ENCODE assay signal across 29 cellular contexts in the genomic region with DNA sequence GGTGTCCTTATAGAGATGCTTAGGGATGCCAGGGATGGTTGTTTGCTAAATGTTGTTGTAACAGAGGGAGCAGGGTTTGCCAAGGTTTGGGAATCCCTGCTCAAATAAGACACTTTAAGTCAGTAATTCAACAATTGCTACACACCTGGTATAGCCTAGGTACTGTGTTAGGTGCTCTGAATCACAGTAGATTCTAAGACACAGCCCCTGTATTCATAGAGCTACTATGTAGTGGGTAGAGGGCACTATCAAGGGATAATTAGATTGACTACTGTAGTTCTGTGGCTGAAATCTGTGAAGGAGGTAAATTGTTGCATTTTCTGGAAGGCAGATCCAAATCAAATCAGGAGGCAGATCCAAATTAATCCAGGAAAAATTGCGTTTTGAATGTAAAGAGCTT.
"Had no signal": no experiment of that assay in that cellular context is flagged by ENCODE, and none has a peak within 500 bp of the region (broad histone marks: within the 10 kb centered on the region; RNA-seq: fewer than 3 reads in every experiment).

No MANE protein-coding gene starts in this region.

- ATAC-seq: esophagus mucosa; left colon; naive thymus-derived CD8-positive, alpha-beta T cell; sciatic nerve; stimulated activated memory B cell treated with anti-CD40 and anti-IgM and Interleukin-4, amounts not matched to agents 10 μg/mL and 1 μg/mL and 100 μg/mL, for 72 hours; stimulated activated naive CD8-positive, alpha-beta T cell treated with anti-CD3 and anti-CD28 coated beads, Interleukin-15, amount 100 ng/mL, for 72 hours; upper lobe of right lung had no signal

- H3K4me1 ChIP-seq: ascending aorta, upper lobe of right lung had no signal

- DNase-seq: activated CD4-positive, alpha-beta memory T cell treated with anti-CD3 and anti-CD28 coated beads for 36 hours; activated CD4-positive, alpha-beta T cell treated with anti-CD3 and anti-CD28 coated beads, Interleukin-2, amount 10 ng/mL, durations not matched to agents 24 days and 14 days; activated CD4-positive, CD25-positive, alpha-beta regulatory T cell treated with anti-CD3 and anti-CD28 coated beads, Interleukin-2, amount 50 U/mL, for 72 hours; activated CD8-positive, alpha-beta memory T cell treated with anti-CD3 and anti-CD28 coated beads, Interleukin-2, amount 50 U/mL, for 48 hours; activated gamma-delta T cell; activated naive CD4-positive, alpha-beta T cell treated with anti-CD3 and anti-CD28 coated beads, Interleukin-2, amount 10 ng/mL, durations not matched to agents 7 days and 5 days; activated naive CD8-positive, alpha-beta T cell treated with anti-CD3 and anti-CD28 coated beads, Interleukin-2, amount 10 ng/mL, durations not matched to agents 7 days and 5 days; activated T-cell treated with anti-CD3 and anti-CD28 coated beads, Interleukin-2, amount 50 U/mL, for 24 hours; cortex of kidney; head of caudate nucleus; hippocampal formation; immature natural killer cell; kidney; left colon; mammary epithelial cell; naive thymus-derived CD8-positive, alpha-beta T cell; stimulated activated CD4-positive, alpha-beta T cell treated with anti-CD3 and anti-CD28 coated beads, Interleukin-4, amount 100 ng/mL, for 24 hours; stimulated activated CD8-positive, alpha-beta memory T cell treated with anti-CD3 and anti-CD28 coated beads, Interleukin-4, amount 100 ng/mL, for 48 hours; stimulated activated naive CD8-positive, alpha-beta T cell treated with anti-CD3 and anti-CD28 coated beads, Interleukin-15, amount 100 ng/mL, for 72 hours; substantia nigra; T-helper 1 cell; upper lobe of right lung had no signal

- H3K36me3 ChIP-seq: ascending aorta, brain microvascular endothelial cell, upper lobe of right lung had no signal

- H3K4me3 ChIP-seq: ascending aorta, skin epidermis, upper lobe of right lung had no signal

- FAIRE-seq: kidney had no signal

- H3K27me3 ChIP-seq: ascending aorta, brain microvascular endothelial cell, upper lobe of right lung had no signal

- H3K27ac ChIP-seq: ascending aorta, brain microvascular endothelial cell, skin epidermis, upper lobe of right lung, VCaP had no signal

- H3K9me3 ChIP-seq: ascending aorta, upper lobe of right lung had no signal
